In the genomic region with DNA sequence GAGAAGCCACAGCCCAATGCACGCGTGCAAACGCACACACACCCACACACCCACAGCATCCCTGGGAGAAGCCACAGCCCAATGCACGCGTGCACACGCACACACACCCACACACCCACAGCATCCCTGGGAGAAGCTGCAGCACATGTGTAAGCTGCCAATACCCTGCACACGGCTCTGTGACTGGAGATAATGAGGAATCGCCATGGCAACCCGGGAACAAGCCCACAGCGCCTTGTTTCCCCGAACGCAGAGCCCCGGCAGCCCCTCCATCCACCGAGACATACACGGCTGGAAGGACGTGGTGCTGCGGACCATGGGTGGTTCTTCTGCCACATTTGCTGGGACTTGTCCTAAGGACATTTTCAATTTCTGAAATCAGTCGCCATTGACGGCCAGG, we compare ENCODE assay signal across 16 cellular contexts.
DNase-seq lines count a peak whose midpoint lies in the region; ATAC-seq and TF ChIP-seq lines count a peak whose summit lies in the region.
"Had no signal": no experiment of that assay in that cellular context is flagged by ENCODE, and none has a peak within 500 bp of the region (broad histone marks: within the 10 kb centered on the region; RNA-seq: fewer than 3 reads in every experiment).

No MANE protein-coding gene starts in this region.

- H3K9me2 ChIP-seq in GM23338 (ENCODE audit: insufficient read depth): no peaks in the 10 kb centered on the region

- H3K4me2 ChIP-seq in GM23338: no peak overlapping the region
- H3K4me2 ChIP-seq: KMS-11 had no signal

- H3K36me3 Mint-ChIP-seq in brain (no peaks in the 10 kb centered on the region), GM23338 (ENCODE audit: low read depth) (peaks cover 50% of the 10 kb centered on the region)
- H3K36me3 Mint-ChIP-seq: CD4-positive, CD25-positive, alpha-beta regulatory T cell had no signal

- H3K9me3 ChIP-seq in heart left ventricle: no peaks in the 10 kb centered on the region
- H3K9me3 ChIP-seq: Caco-2 had no signal

- no peaks in the 10 kb centered on the region for H3K79me2 ChIP-seq in GM23338 (replicated peaks; ENCODE audit: insufficient read depth)

- H3F3A ChIP-seq in GM23338 (replicated peaks; ENCODE audit: low read depth): no peaks in the 10 kb centered on the region

- TF ChIP-seq CTCF in heart left ventricle (IDR thresholded peaks at IDR 0.05) (no peak), brain (conservative IDR thresholded peaks at IDR 0.05) (no peak), GM23338 (conservative IDR thresholded peaks at IDR 0.05; ENCODE audit: low read depth in 2 of 2) (no peak)

- WGBS in heart left ventricle, 4 donors: 70 to 76% (median 71%) methylated on average over 11 to 19 of the region's 19 CpGs

- H3K27ac Mint-ChIP-seq in brain (peak overlapping the region in 3 of 5 experiments; percentile 73 to 98 (median 94)), GM23338 (no peak overlapping the region)
- H3K27ac Mint-ChIP-seq: CD4-positive, CD25-positive, alpha-beta regulatory T cell had no signal

- H4K20me1 ChIP-seq in GM23338 (replicated peaks; ENCODE audit: insufficient read depth): no peaks in the 10 kb centered on the region

- DNase-seq in cardiac septum (ENCODE audit: low spot score) (peak; percentile 31), heart left ventricle (no peak), occipital lobe (lab: John Stamatoyannopoulos, UW) (peak; percentile 37), dedifferentiated amniotic fluid mesenchymal stem cell (ENCODE audit: extremely low spot score) (no peak), GM23338 (ENCODE audit: low spot score) (no peak)
- DNase-seq: CD4-positive, CD25-positive, alpha-beta regulatory T cell; DMS153; NCI-H1048; NCI-H2081 treated with DMSO at 0.1 percent for 48 hours; NCI-H446; NCI-H774; RPMI8226 had no signal

- no peak overlapping the region for H3K4me3 ChIP-seq in heart left ventricle
- no peak overlapping the region for H3K4me3 ChIP-seq in GM23338

- intact Hi-C loops in cardiac septum (cut with DNase I) (no loop called here), heart left ventricle (cut with DNase I) (no loop called here)

- H3K27ac ChIP-seq in heart left ventricle (no peak overlapping the region), GM23338 (ENCODE audit: low read depth) (no peak overlapping the region)
- H3K27ac ChIP-seq: KMS-11 had no signal

- peaks cover 11% of the 10 kb centered on the region for H3K27me3 Mint-ChIP-seq in brain
- peaks cover 14% of the 10 kb centered on the region for H3K27me3 Mint-ChIP-seq in GM23338 (ENCODE audit: insufficient read depth, low read depth, poor library complexity)
- H3K27me3 Mint-ChIP-seq: CD4-positive, CD25-positive, alpha-beta regulatory T cell had no signal

- H3K4me1 Mint-ChIP-seq in brain (peaks cover 55% of the 10 kb centered on the region), GM23338 (no peaks in the 10 kb centered on the region)
- H3K4me1 Mint-ChIP-seq: CD4-positive, CD25-positive, alpha-beta regulatory T cell had no signal

- TF ChIP-seq POLR2A in heart left ventricle (IDR thresholded peaks at IDR 0.05): no peak

- ATAC-seq in heart left ventricle (no peak), GM19397 (IDR thresholded peaks at IDR 0.05; ENCODE audit: unreplicated experiment) (no peak), GM23338 (no peak)

- H3K27me3 ChIP-seq in heart left ventricle (peaks cover 0 to 3% (median 0%) of the 10 kb centered on the region in 9 donors), GM23338 (ENCODE audit: insufficient read depth) (no peaks in the 10 kb centered on the region)

- peak overlapping the region in 3 of 5 experiments; percentile 55 to 76 (median 58) for H3K4me3 Mint-ChIP-seq in brain
- H3K4me3 Mint-ChIP-seq in GM23338: no peak overlapping the region
- H3K4me3 Mint-ChIP-seq: CD4-positive, CD25-positive, alpha-beta regulatory T cell had no signal

- H3K9me3 Mint-ChIP-seq in brain: peaks cover 0 to 91% (median 4%) of the 10 kb centered on the region in 5 experiments
- H3K9me3 Mint-ChIP-seq in GM23338: peaks cover 94% of the 10 kb centered on the region

- H3K4me1 ChIP-seq in heart left ventricle: no peaks in the 10 kb centered on the region
- no peaks in the 10 kb centered on the region for H3K4me1 ChIP-seq in GM23338 (ENCODE audit: insufficient read depth)
- H3K4me1 ChIP-seq: Caco-2 had no signal

- no peaks in the 10 kb centered on the region for H3K36me3 ChIP-seq in heart left ventricle
- no peaks in the 10 kb centered on the region for H3K36me3 ChIP-seq in GM23338 (ENCODE audit: insufficient read depth)

- no peak overlapping the region for H2AFZ ChIP-seq in GM23338

TF ChIP-seq in GM23338, 12 proteins besides CTCF, POLR2A, EP300 and RAD21 (continues in another document):
- TF ChIP-seq STAT1 (IDR thresholded peaks at IDR 0.05; ENCODE audit: unreplicated experiment) (no peak), CREB1 (CRISPR knock-in tag; IDR thresholded peaks at IDR 0.05; ENCODE audit: low read depth) (no peak), ZNF114 (CRISPR knock-in tag; IDR thresholded peaks at IDR 0.05) (no peak), NANOG (IDR thresholded peaks at IDR 0.05; ENCODE audit: borderline replicate concordance) (no peak), EZH2 (IDR thresholded peaks at IDR 0.05; ENCODE audit: low read depth, unreplicated experiment) (no peak), JUNB (IDR thresholded peaks at IDR 0.05; ENCODE audit: unreplicated experiment) (no peak), POLR2AphosphoS5 (IDR thresholded peaks at IDR 0.05; ENCODE audit: low read depth) (no peak), EZH2phosphoT487 (IDR thresholded peaks at IDR 0.05; ENCODE audit: unreplicated experiment) (no peak)
- TF ChIP-seq, protein P1, sequence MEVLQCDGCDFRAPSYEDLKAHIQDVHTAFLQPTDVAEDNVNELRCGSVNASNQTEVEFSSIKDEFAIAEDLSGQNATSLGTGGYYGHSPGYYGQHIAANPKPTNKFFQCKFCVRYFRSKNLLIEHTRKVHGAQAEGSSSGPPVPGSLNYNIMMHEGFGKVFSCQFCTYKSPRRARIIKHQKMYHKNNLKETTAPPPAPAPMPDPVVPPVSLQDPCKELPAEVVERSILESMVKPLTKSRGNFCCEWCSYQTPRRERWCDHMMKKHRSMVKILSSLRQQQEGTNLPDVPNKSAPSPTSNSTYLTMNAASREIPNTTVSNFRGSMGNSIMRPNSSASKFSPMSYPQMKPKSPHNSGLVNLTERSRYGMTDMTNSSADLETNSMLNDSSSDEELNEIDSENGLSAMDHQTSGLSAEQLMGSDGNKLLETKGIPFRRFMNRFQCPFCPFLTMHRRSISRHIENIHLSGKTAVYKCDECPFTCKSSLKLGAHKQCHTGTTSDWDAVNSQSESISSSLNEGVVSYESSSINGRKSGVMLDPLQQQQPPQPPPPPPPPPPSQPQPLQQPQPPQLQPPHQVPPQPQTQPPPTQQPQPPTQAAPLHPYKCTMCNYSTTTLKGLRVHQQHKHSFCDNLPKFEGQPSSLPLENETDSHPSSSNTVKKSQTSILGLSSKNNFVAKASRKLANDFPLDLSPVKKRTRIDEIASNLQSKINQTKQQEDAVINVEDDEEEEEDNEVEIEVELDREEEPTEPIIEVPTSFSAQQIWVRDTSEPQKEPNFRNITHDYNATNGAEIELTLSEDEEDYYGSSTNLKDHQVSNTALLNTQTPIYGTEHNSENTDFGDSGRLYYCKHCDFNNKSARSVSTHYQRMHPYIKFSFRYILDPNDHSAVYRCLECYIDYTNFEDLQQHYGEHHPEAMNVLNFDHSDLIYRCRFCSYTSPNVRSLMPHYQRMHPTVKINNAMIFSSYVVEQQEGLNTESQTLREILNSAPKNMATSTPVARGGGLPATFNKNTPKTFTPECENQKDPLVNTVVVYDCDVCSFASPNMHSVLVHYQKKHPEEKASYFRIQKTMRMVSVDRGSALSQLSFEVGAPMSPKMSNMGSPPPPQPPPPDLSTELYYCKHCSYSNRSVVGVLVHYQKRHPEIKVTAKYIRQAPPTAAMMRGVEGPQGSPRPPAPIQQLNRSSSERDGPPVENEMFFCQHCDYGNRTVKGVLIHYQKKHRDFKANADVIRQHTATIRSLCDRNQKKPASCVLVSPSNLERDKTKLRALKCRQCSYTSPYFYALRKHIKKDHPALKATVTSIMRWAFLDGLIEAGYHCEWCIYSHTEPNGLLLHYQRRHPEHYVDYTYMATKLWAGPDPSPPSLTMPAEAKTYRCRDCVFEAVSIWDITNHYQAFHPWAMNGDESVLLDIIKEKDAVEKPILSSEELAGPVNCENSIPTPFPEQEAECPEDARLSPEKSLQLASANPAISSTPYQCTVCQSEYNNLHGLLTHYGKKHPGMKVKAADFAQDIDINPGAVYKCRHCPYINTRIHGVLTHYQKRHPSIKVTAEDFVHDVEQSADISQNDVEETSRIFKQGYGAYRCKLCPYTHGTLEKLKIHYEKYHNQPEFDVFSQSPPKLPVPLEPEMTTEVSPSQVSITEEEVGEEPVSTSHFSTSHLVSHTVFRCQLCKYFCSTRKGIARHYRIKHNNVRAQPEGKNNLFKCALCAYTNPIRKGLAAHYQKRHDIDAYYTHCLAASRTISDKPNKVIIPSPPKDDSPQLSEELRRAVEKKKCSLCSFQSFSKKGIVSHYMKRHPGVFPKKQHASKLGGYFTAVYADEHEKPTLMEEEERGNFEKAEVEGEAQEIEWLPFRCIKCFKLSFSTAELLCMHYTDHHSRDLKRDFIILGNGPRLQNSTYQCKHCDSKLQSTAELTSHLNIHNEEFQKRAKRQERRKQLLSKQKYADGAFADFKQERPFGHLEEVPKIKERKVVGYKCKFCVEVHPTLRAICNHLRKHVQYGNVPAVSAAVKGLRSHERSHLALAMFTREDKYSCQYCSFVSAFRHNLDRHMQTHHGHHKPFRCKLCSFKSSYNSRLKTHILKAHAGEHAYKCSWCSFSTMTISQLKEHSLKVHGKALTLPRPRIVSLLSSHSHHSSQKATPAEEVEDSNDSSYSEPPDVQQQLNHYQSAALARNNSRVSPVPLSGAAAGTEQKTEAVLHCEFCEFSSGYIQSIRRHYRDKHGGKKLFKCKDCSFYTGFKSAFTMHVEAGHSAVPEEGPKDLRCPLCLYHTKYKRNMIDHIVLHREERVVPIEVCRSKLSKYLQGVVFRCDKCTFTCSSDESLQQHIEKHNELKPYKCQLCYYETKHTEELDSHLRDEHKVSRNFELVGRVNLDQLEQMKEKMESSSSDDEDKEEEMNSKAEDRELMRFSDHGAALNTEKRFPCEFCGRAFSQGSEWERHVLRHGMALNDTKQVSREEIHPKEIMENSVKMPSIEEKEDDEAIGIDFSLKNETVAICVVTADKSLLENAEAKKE (CRISPR knock-in tag; IDR thresholded peaks at IDR 0.05): no peak

Comparison
In these comparisons a context has a peak if more than half of its experiments do, and no peak if none do; other contexts are left out.
1. DNase-seq: peak in cardiac septum (single experiment) and occipital lobe (single experiment); none in heart left ventricle (0 of 5), dedifferentiated amniotic fluid mesenchymal stem cell (single experiment) and GM23338 (single experiment).